In the genomic region with DNA sequence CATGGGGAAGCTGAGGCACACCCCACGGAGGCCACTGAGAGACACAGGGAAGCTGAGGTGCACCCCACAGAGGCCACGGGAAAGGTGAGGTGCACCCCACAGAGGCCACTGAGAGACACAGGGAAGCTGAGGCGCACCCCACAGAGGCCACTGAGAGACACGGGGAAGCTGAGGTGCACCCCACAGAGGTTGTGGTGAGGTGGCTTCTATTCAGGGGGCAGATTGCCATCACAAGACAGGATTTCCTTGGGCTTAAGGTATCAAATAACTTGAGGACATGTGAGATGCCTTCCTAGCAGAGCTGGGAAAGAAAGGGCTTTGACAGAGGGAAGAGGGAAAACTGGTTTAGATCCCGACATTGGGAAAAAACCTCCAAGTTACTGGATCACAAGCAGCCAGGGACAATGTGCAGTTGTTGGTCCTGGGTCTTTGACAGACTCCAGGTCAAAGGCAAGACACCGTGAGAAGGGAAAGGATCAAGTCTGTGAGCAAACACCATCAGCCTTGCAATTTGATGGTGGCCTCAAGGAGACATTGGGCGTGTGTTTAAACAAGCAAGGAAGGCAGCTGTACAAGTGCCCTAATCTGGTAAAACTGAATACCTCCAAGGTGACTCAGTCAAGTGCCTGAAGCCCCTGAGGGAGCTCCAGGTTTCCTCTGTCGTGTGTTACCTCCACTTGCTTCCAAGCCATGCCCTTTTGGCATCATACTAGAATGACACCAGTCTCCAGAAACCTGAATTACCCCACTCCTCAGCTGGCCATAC, we compare ENCODE assay signal across 11 cellular contexts.
DNase-seq lines count a peak whose midpoint lies in the region; ATAC-seq, FAIRE-seq and TF ChIP-seq lines count a peak whose summit lies in the region.
"Had no signal": no experiment of that assay in that cellular context is flagged by ENCODE, and none has a peak within 500 bp of the region (broad histone marks: within the 10 kb centered on the region; RNA-seq: fewer than 3 reads in every experiment).

No MANE protein-coding gene starts in this region.

- peak overlapping the region; percentile 65 for H3K27ac Mint-ChIP-seq in stimulated activated effector memory CD8-positive, alpha-beta T cell treated with anti-CD3 and anti-CD28 coated beads, Interleukin-12 subunit alpha, Interleukin-12 subunit beta, amount 100 ng/mL, for 72 hours
- H3K27ac Mint-ChIP-seq in natural killer cell = no peak overlapping the region

- no peaks in the 10 kb centered on the region for H3K9me3 ChIP-seq in GM23248 (ENCODE audit: low read depth)
- no peaks in the 10 kb centered on the region for H3K9me3 ChIP-seq in SK-N-SH

- no peaks in the 10 kb centered on the region for H3K27me3 ChIP-seq in GM23248 (replicated peaks; ENCODE audit: insufficient read depth)
- no peaks in the 10 kb centered on the region for H3K27me3 ChIP-seq in SK-N-SH (ENCODE audit: insufficient read depth)
- H3K27me3 ChIP-seq in foreskin keratinocyte = no peaks in the 10 kb centered on the region

- in situ Hi-C loops in GM23248 (cut with MboI) = no loop called here

- no peaks in the 10 kb centered on the region for H3K27me3 Mint-ChIP-seq in natural killer cell (ENCODE audit: low read depth in 2 of 2)

- H3K4me1 ChIP-seq in GM23248 (ENCODE audit: insufficient read depth) (peaks cover 31% of the 10 kb centered on the region), SK-N-SH (ENCODE audit: control insufficient read depth in 1 of 2, insufficient read depth in 2 of 2, low read depth in 1 of 2, low read length in 1 of 2) (peaks cover 5 to 17% of the 10 kb centered on the region in 2 experiments), foreskin keratinocyte (peaks cover 25% of the 10 kb centered on the region)

- H3K4me3 Mint-ChIP-seq in stimulated activated effector memory CD8-positive, alpha-beta T cell treated with anti-CD3 and anti-CD28 coated beads, Interleukin-12 subunit alpha, Interleukin-12 subunit beta, amount 100 ng/mL, for 72 hours = no peak overlapping the region
- no peak overlapping the region for H3K4me3 Mint-ChIP-seq in natural killer cell

- FAIRE-seq in GM12891 (lab: Jason Lieb, UNC) = no peak

- DNase-seq in GM23248 (peak; percentile 57), SK-N-SH (no peak), foreskin keratinocyte (peak; percentile 70 to 84), DMS53 (lab: John Stamatoyannopoulos, UW) (no peak), GM12891 (ENCODE audit: insufficient read length, low spot score) (no peak), natural killer cell (no peak)
- DNase-seq in stimulated activated effector memory CD8-positive, alpha-beta T cell treated with anti-CD3 and anti-CD28 coated beads, Interleukin-12 subunit alpha, Interleukin-12 subunit beta, amount 100 ng/mL, for 72 hours (ENCODE audit: low spot score in 2 of 2) = no peak
- DNase-seq: activated CD8-positive, alpha-beta memory T cell treated with anti-CD3 and anti-CD28 coated beads for 24 hours; KG1; stimulated activated naive CD4-positive, alpha-beta T cell had no signal

- no peaks in the 10 kb centered on the region for H3K9me3 Mint-ChIP-seq in stimulated activated effector memory CD8-positive, alpha-beta T cell treated with anti-CD3 and anti-CD28 coated beads, Interleukin-12 subunit alpha, Interleukin-12 subunit beta, amount 100 ng/mL, for 72 hours
- no peaks in the 10 kb centered on the region for H3K9me3 Mint-ChIP-seq in natural killer cell

- H2AFZ ChIP-seq in GM23248 = no peak overlapping the region
- H2AFZ ChIP-seq in SK-N-SH (ENCODE audit: low read depth) = no peak overlapping the region

- POLR2A ChIA-PET in SK-N-SH (lab: Yijun Ruan, JAX) = no interaction called here

- intact Hi-C loops in natural killer cell (cut with micrococcal nuclease) = no loop called here

- H3K4me2 ChIP-seq in GM23248 (ENCODE audit: unreplicated experiment) = peak overlapping the region; percentile 65
- H3K4me2 ChIP-seq in SK-N-SH = peak overlapping the region; percentile 66

- H3K27ac ChIP-seq in GM23248 (peak overlapping the region; percentile 55), SK-N-SH (ENCODE audit: low read depth in 2 of 2, low read length in 1 of 2) (peak overlapping the region; percentile 64 to 67), foreskin keratinocyte (no peak overlapping the region)

- H3K9me2 ChIP-seq in GM23248 (ENCODE audit: insufficient read depth) (no peaks in the 10 kb centered on the region), SK-N-SH (no peaks in the 10 kb centered on the region)

- no peak for TF ChIP-seq RAD21 in SK-N-SH (IDR thresholded peaks at IDR 0.05; ENCODE audit: low read length)

- ATAC-seq in foreskin keratinocyte = peak; percentile 85
- ATAC-seq in stimulated activated effector memory CD8-positive, alpha-beta T cell treated with anti-CD3 and anti-CD28 coated beads, Interleukin-12 subunit alpha, Interleukin-12 subunit beta, amount 100 ng/mL, for 72 hours = peak; percentile 17
- ATAC-seq in HG02678 (IDR thresholded peaks at IDR 0.05; ENCODE audit: unreplicated experiment) = no peak
- ATAC-seq in natural killer cell = no peak

- TF ChIP-seq EP300 in SK-N-SH (IDR thresholded peaks at IDR 0.05; ENCODE audit: borderline replicate concordance in 1 of 2, low read depth in 1 of 2, low read length in 1 of 2) = no peak

- no peaks in the 10 kb centered on the region for H3K79me2 ChIP-seq in GM23248 (ENCODE audit: insufficient read depth)
- no peaks in the 10 kb centered on the region; the same call in 1 of the 2 replicates for H3K79me2 ChIP-seq in SK-N-SH (ENCODE audit: insufficient read depth)

- H3F3A ChIP-seq in GM23248 (ENCODE audit: insufficient read depth) (peaks cover 17% of the 10 kb centered on the region; the same call in 1 of the 2 replicates), SK-N-SH (replicated peaks; ENCODE audit: insufficient read depth) (peaks cover 8% of the 10 kb centered on the region)

- TF ChIP-seq CTCF in SK-N-SH (IDR thresholded peaks at IDR 0.05) (no peak), foreskin keratinocyte (conservative IDR thresholded peaks at IDR 0.05) (peak; percentile 3), natural killer cell (IDR thresholded peaks at IDR 0.05) (no peak)

- peaks cover 24% of the 10 kb centered on the region for H3K4me1 Mint-ChIP-seq in stimulated activated effector memory CD8-positive, alpha-beta T cell treated with anti-CD3 and anti-CD28 coated beads, Interleukin-12 subunit alpha, Interleukin-12 subunit beta, amount 100 ng/mL, for 72 hours
- H3K4me1 Mint-ChIP-seq in natural killer cell = peaks cover 0 to 10% of the 10 kb centered on the region in 2 donors

- CTCF ChIA-PET in SK-N-SH (lab: Yijun Ruan, JAX) = interaction anchor here (0.8 to 2.2 kb wide), 5 partner anchors 10 to 170 kb away, joined by 3 to 6 read pairs (median 4); no protein-coding TSS in a partner anchor

- peaks cover 53% of the 10 kb centered on the region for H3K36me3 Mint-ChIP-seq in stimulated activated effector memory CD8-positive, alpha-beta T cell treated with anti-CD3 and anti-CD28 coated beads, Interleukin-12 subunit alpha, Interleukin-12 subunit beta, amount 100 ng/mL, for 72 hours
- H3K36me3 Mint-ChIP-seq in natural killer cell = no peaks in the 10 kb centered on the region

- H4K20me1 ChIP-seq in GM23248 (ENCODE audit: insufficient read depth) = no peaks in the 10 kb centered on the region
- H4K20me1 ChIP-seq in SK-N-SH (ENCODE audit: insufficient read depth) = no peaks in the 10 kb centered on the region

- no peaks in the 10 kb centered on the region for H3K36me3 ChIP-seq in GM23248 (ENCODE audit: low read depth)
- H3K36me3 ChIP-seq in SK-N-SH (replicated peaks in 1 of 2; ENCODE audit: control insufficient read depth in 1 of 2, insufficient read depth in 2 of 2, low read length in 1 of 2) = peaks cover 13 to 18% of the 10 kb centered on the region in 2 experiments

- TF ChIP-seq POLR2A in GM12891 (IDR thresholded peaks at IDR 0.05; ENCODE audit: low read depth, low read length) = no peak

- H3K4me3 ChIP-seq in GM23248 (peak overlapping the region; percentile 25), SK-N-SH (ENCODE audit: low read depth in 2 of 2, low read length in 1 of 2) (no peak overlapping the region)

- H3K9ac ChIP-seq in GM23248 = peak overlapping the region; percentile 35; the same call in 1 of the 2 replicates
- H3K9ac ChIP-seq in SK-N-SH = no peak overlapping the region; the same call in 1 of the 2 replicates

- WGBS in GM23248 (ENCODE audit: low coverage in 1 of 2, low lambda C conversion rate in 2 of 2, missing lambda C conversion rate in 2 of 2), 2 experiments = 65 to 73% methylated on average over 8 of the region's 8 CpGs
- WGBS in SK-N-SH (ENCODE audit: low lambda C conversion rate) = 63% methylated on average over 7 of the region's 8 CpGs

TF ChIP-seq in SK-N-SH, 30 proteins besides CTCF, POLR2A, EP300 and RAD21 (continues in another document):
- TF ChIP-seq USF1 (IDR thresholded peaks at IDR 0.05; ENCODE audit: borderline replicate concordance, low read depth) = no peak
- TF ChIP-seq GABPA (IDR thresholded peaks at IDR 0.05; ENCODE audit: low read depth) = no peak
- TF ChIP-seq FOSL2 (IDR thresholded peaks at IDR 0.05; ENCODE audit: borderline replicate concordance, low read depth) = 0 out of 2 replicates have a peak, but pooled peaks have one; percentile 11
- no peak for TF ChIP-seq RXRA (IDR thresholded peaks at IDR 0.05; ENCODE audit: borderline replicate concordance, low read depth)
- no peak for TF ChIP-seq ELF1 (IDR thresholded peaks at IDR 0.05)
- TF ChIP-seq POLR2AphosphoS5 (IDR thresholded peaks at IDR 0.05; ENCODE audit: low read depth, low read length) = no peak

TF ChIP-seq in GM12891, 5 proteins besides CTCF, POLR2A, EP300 and RAD21:
- TF ChIP-seq SPI1 (IDR thresholded peaks at IDR 0.05; ENCODE audit: low read depth, low read length) (no peak), POLR2AphosphoS5 (IDR thresholded peaks at IDR 0.05; ENCODE audit: low read depth, low read length) (no peak), TAF1 (IDR thresholded peaks at IDR 0.05; ENCODE audit: low read depth, low read length) (no peak), POU2F2 (IDR thresholded peaks at IDR 0.05; ENCODE audit: low read depth, low read length) (no peak), PAX5 (IDR thresholded peaks at IDR 0.05; ENCODE audit: insufficient read depth, low read length, severe bottlenecking) (no peak)

Comparison
In these comparisons a context has a peak if more than half of its experiments do, and no peak if none do; other contexts are left out.
1. DNase-seq: peak in GM23248 (single experiment) and foreskin keratinocyte (2 of 2); none in SK-N-SH (single experiment), stimulated activated effector memory CD8-positive, alpha-beta T cell treated with anti-CD3 and anti-CD28 coated beads, Interleukin-12 subunit alpha, Interleukin-12 subunit beta, amount 100 ng/mL, for 72 hours (0 of 2), DMS53 (single experiment), GM12891 (single experiment) and natural killer cell (single experiment).
2. ATAC-seq: peak in foreskin keratinocyte (single experiment) and stimulated activated effector memory CD8-positive, alpha-beta T cell treated with anti-CD3 and anti-CD28 coated beads, Interleukin-12 subunit alpha, Interleukin-12 subunit beta, amount 100 ng/mL, for 72 hours (single experiment); none in HG02678 (single experiment) and natural killer cell (0 of 3).